ENCODE assay signal across 7 cellular contexts in the genomic region with DNA sequence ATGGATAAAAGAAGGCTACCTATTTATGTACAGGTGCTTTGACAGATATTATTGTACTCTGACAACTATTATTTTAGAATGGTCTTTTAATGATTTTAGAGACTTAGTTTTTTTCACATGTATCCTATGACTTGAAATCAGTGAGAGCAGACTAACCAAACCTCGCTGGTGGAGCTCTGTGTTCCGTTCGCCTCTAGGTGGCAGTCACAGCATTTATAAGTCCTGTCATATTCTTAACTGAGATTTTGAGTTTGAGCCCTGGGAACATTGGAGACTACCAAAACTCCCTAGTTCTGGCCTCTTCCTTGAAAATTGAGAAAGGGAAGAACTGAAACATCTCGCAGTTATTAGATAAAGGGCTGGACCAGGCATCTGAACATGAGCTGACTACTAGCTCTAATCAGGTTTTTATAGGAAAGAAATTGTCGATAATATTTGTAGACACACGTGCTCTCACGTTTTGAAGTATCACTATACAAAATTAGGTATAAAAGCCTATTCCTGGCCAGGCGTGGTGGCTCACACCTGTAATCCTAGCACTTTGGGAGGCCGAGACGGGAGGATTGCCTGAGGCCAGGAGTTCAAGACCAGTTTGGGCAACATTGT. TPM values are rescaled to one million over a fixed set of nuclear protein-coding genes. Genes with fewer than 3 reads are reported as not detected.
A peak's percentile ranks its signal among the peaks of the same experiment; 100 is the strongest.
DNase-seq lines count a peak whose midpoint lies in the region; ATAC-seq, FAIRE-seq and TF ChIP-seq lines count a peak whose summit lies in the region.

No MANE protein-coding gene starts in this region.

- peak; percentile 84 for TF ChIP-seq CTCF in GM13977 (IDR thresholded peaks at IDR 0.05; ENCODE audit: extremely low read depth, insufficient read depth, missing control alignments)
- peak; percentile 88 for TF ChIP-seq CTCF in astrocyte (IDR thresholded peaks at IDR 0.05; ENCODE audit: insufficient read depth, low read depth, low read length)

- no peaks in the 10 kb centered on the region for H3K9me3 ChIP-seq in astrocyte (ENCODE audit: insufficient read depth, low read depth, low read length)

- H3K4me2 ChIP-seq in astrocyte (ENCODE audit: low read length) = no peak overlapping the region

- H3K36me3 Mint-ChIP-seq in T-helper 2 cell treated with Interferon-gamma antibody and Interleukin-4, amounts not matched to agents 5 μg/mL and 100 μg/mL, for 36 hours (ENCODE audit: low read depth) = peaks cover 3% of the 10 kb centered on the region
- H3K36me3 Mint-ChIP-seq in astrocyte (ENCODE audit: low read depth, unreplicated experiment) = no peaks in the 10 kb centered on the region

- H2AFZ ChIP-seq in astrocyte (ENCODE audit: low read depth, low read length) = no peak overlapping the region

- no peaks in the 10 kb centered on the region for H3K36me3 ChIP-seq in astrocyte (ENCODE audit: insufficient read depth, low read length)

- H4K20me1 ChIP-seq in astrocyte (ENCODE audit: insufficient read depth, low read length) = no peaks in the 10 kb centered on the region

- no peak overlapping the region for H3K9ac ChIP-seq in astrocyte (ENCODE audit: low read length)

- no peaks in the 10 kb centered on the region for H3K4me1 Mint-ChIP-seq in T-helper 2 cell treated with Interferon-gamma antibody and Interleukin-4, amounts not matched to agents 5 μg/mL and 100 μg/mL, for 36 hours (ENCODE audit: low read depth)
- peaks cover 26% of the 10 kb centered on the region for H3K4me1 Mint-ChIP-seq in astrocyte (ENCODE audit: low read depth, unreplicated experiment)

- no peak overlapping the region for H3K27ac Mint-ChIP-seq in T-helper 2 cell treated with Interferon-gamma antibody and Interleukin-4, amounts not matched to agents 5 μg/mL and 100 μg/mL, for 36 hours
- no peak overlapping the region for H3K27ac Mint-ChIP-seq in astrocyte (ENCODE audit: unreplicated experiment)

- H3K4me3 ChIP-seq in astrocyte (ENCODE audit: insufficient read depth, low read depth, low read length) (no peak overlapping the region), skeletal muscle cell (ENCODE audit: low read depth, low read length) (no peak overlapping the region)

- ATAC-seq in GM18867 (IDR thresholded peaks at IDR 0.05; ENCODE audit: unreplicated experiment) = no peak

- peak; percentile 71 for FAIRE-seq in astrocyte (lab: Jason Lieb, UNC)

- H3K27ac ChIP-seq in astrocyte (ENCODE audit: low read depth, low read length) = no peak overlapping the region

- no peaks in the 10 kb centered on the region for H3K27me3 Mint-ChIP-seq in T-helper 2 cell treated with Interferon-gamma antibody and Interleukin-4, amounts not matched to agents 5 μg/mL and 100 μg/mL, for 36 hours (ENCODE audit: low read depth)
- H3K27me3 Mint-ChIP-seq in astrocyte (ENCODE audit: low read depth, unreplicated experiment) = no peaks in the 10 kb centered on the region

- peaks cover 18% of the 10 kb centered on the region for H3K4me1 ChIP-seq in astrocyte (ENCODE audit: insufficient read depth, low read length)

- H3K79me2 ChIP-seq in astrocyte (ENCODE audit: insufficient read depth, low read length) = no peaks in the 10 kb centered on the region

- no peaks in the 10 kb centered on the region for H3K9me3 Mint-ChIP-seq in T-helper 2 cell treated with Interferon-gamma antibody and Interleukin-4, amounts not matched to agents 5 μg/mL and 100 μg/mL, for 36 hours
- no peaks in the 10 kb centered on the region for H3K9me3 Mint-ChIP-seq in astrocyte (ENCODE audit: unreplicated experiment)

- H3K27me3 ChIP-seq in astrocyte (ENCODE audit: insufficient read depth, low read length) = no peaks in the 10 kb centered on the region

- no peak overlapping the region for H3K4me3 Mint-ChIP-seq in T-helper 2 cell treated with Interferon-gamma antibody and Interleukin-4, amounts not matched to agents 5 μg/mL and 100 μg/mL, for 36 hours
- no peak overlapping the region for H3K4me3 Mint-ChIP-seq in astrocyte (ENCODE audit: unreplicated experiment)

- peak; percentile 51 for DNase-seq in GM13977 (ENCODE audit: low spot score)
- peak; percentile 63 for DNase-seq in NCI-H146 (lab: John Stamatoyannopoulos, UW)
- peak; percentile 26 for DNase-seq in T-helper 2 cell treated with Interferon-gamma antibody and Interleukin-4, amounts not matched to agents 5 μg/mL and 100 μg/mL, for 36 hours (ENCODE audit: low spot score)
- DNase-seq in astrocyte (ENCODE audit: low read depth) = peak; percentile 64
- DNase-seq in hepatic stellate cell (ENCODE audit: low spot score) = peak; percentile 57
- DNase-seq in skeletal muscle cell (ENCODE audit: low read depth) = peak; percentile 61

- in situ Hi-C loops in GM13977 (cut with MboI; ENCODE audit: low pct_unique_long_range_greater_than_20kb, low sequenced_read_pairs, unreplicated experiment) = loop anchor here (25.0 kb wide), 1 partner anchor 678 kb away; a partner anchor contains a TSS

RNA-seq across cellular contexts. Expression of a gene that starts 48.3 kb away (rescaled TPM):
- total RNA-seq in astrocyte = 24.0 and 27.9 TPM in 2 replicates

RNA-seq across cellular contexts. Expression of a gene that starts 48.6 kb away (rescaled TPM):
- 22.2 and 23.1 TPM in 2 replicates for total RNA-seq in astrocyte
